ENCODE assay signal across 15 cellular contexts in the genomic region with DNA sequence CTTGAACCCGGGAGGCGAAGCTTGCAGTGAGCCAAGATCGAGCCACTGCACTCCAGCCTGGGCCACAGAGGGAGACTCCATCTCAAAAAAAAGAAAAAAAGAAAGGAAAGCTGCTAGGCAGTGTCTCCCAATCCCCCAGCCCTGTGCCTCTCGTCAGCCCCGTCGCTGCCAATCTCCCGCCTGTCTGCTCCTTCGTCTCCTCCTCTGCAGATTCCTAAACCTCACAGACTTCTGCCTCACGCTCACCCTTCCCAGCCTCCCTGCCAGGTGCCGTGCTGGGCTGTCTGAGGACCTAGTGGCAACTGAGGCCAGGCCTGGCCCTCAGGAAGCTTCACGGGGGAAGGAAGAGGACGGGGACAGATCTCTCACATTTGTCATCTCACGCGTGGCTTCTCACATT. TPM values are rescaled to one million over a fixed set of nuclear protein-coding genes. Genes with fewer than 3 reads are reported as not detected.
DNase-seq lines count a peak whose midpoint lies in the region; ATAC-seq and TF ChIP-seq lines count a peak whose summit lies in the region.
"Had no signal": no experiment of that assay in that cellular context is flagged by ENCODE, and none has a peak within 500 bp of the region (broad histone marks: within the 10 kb centered on the region; RNA-seq: fewer than 3 reads in every experiment).

No MANE protein-coding gene starts in this region.

- H3K27me3 ChIP-seq in H9 (ENCODE audit: insufficient read depth, low read length) = no peaks in the 10 kb centered on the region
- H3K27me3 ChIP-seq: BLaER1 had no signal

- H3K4me1 Mint-ChIP-seq in H9 (peaks cover 0 to 10% of the 10 kb centered on the region in 2 experiments; a peak in 2 of 4 replicates), T-helper 17 cell (no peaks in the 10 kb centered on the region), Calu3 (ENCODE audit: low read depth, unreplicated experiment) (no peaks in the 10 kb centered on the region)
- peaks cover 0 to 6% of the 10 kb centered on the region in 2 donors for H3K4me1 Mint-ChIP-seq in stimulated activated naive B cell treated with anti-CD40 and anti-IgM and Interleukin-4, amounts not matched to agents 10 μg/mL and 1 μg/mL and 100 μg/mL, for 72 hours
- H3K4me1 Mint-ChIP-seq: CD8-positive, alpha-beta memory T cell had no signal

- no peak overlapping the region for H3K18ac ChIP-seq in H9 (ENCODE audit: insufficient read length, low read depth, low read length)

- intact Hi-C loops in Calu3 (cut with micrococcal nuclease; ENCODE audit: unreplicated experiment) = no loop called here

- H3K27ac ChIP-seq in H9 (ENCODE audit: insufficient read length, low read depth, low read length) (no peak overlapping the region), cingulate gyrus (ENCODE audit: low read depth, low read length) (peak overlapping the region; percentile 72)
- H3K27ac ChIP-seq: BLaER1 had no signal

- H3K27me3 Mint-ChIP-seq in H9 (ENCODE audit: low read depth) (no peaks in the 10 kb centered on the region; the same call in 1 of the 2 replicates), T-helper 17 cell (peaks cover 6% of the 10 kb centered on the region), Calu3 (ENCODE audit: unreplicated experiment) (no peaks in the 10 kb centered on the region)
- peaks cover 0 to 6% of the 10 kb centered on the region in 2 donors for H3K27me3 Mint-ChIP-seq in stimulated activated naive B cell treated with anti-CD40 and anti-IgM and Interleukin-4, amounts not matched to agents 10 μg/mL and 1 μg/mL and 100 μg/mL, for 72 hours

- no peak overlapping the region for H3K14ac ChIP-seq in H9 (ENCODE audit: insufficient read depth, low read length)

- H3K36me3 Mint-ChIP-seq in H9 (ENCODE audit: insufficient read depth in 1 of 3, low read depth in 3 of 3) = peaks cover 0 to 27% (median 22%) of the 10 kb centered on the region in 3 experiments; a peak in 5 of 7 replicates
- peaks cover 6% of the 10 kb centered on the region for H3K36me3 Mint-ChIP-seq in T-helper 17 cell (ENCODE audit: low read depth)
- peaks cover 70 to 80% of the 10 kb centered on the region in 2 donors for H3K36me3 Mint-ChIP-seq in stimulated activated naive B cell treated with anti-CD40 and anti-IgM and Interleukin-4, amounts not matched to agents 10 μg/mL and 1 μg/mL and 100 μg/mL, for 72 hours
- H3K36me3 Mint-ChIP-seq in Calu3 (ENCODE audit: insufficient read depth, unreplicated experiment) = peaks cover 43% of the 10 kb centered on the region

- H3K9me3 ChIP-seq in H9 (ENCODE audit: control insufficient read depth, low read depth, low read length) = no peaks in the 10 kb centered on the region
- H3K9me3 ChIP-seq in T-helper 17 cell (ENCODE audit: control insufficient read depth, low read length, poor library complexity, severe bottlenecking) = no peaks in the 10 kb centered on the region
- H3K9me3 ChIP-seq: BLaER1 had no signal

- no peaks in the 10 kb centered on the region for H4K20me1 ChIP-seq in H9 (ENCODE audit: control insufficient read depth, insufficient read depth, insufficient read length)

- H3K4me2 ChIP-seq in H9 (ENCODE audit: insufficient read depth, insufficient read length, low read length) = no peak overlapping the region
- H3K4me2 ChIP-seq: BLaER1, GM23338 had no signal

- H2BK15ac ChIP-seq in H9 (ENCODE audit: low read depth, low read length) = no peak overlapping the region

- peak overlapping the region; percentile 61 to 90 (median 80); a peak in 4 of 7 replicates for H3K27ac Mint-ChIP-seq in H9
- peak overlapping the region; percentile 73 for H3K27ac Mint-ChIP-seq in T-helper 17 cell
- H3K27ac Mint-ChIP-seq in stimulated activated naive B cell treated with anti-CD40 and anti-IgM and Interleukin-4, amounts not matched to agents 10 μg/mL and 1 μg/mL and 100 μg/mL, for 72 hours = peak overlapping the region; percentile 6
- H3K27ac Mint-ChIP-seq in Calu3 (ENCODE audit: unreplicated experiment) = no peak overlapping the region
- H3K27ac Mint-ChIP-seq: CD8-positive, alpha-beta memory T cell; GM23338 had no signal

- no peak overlapping the region for H2BK12ac ChIP-seq in H9 (ENCODE audit: insufficient read length, low read depth, low read length)

- H3K4ac ChIP-seq in H9 (ENCODE audit: low read depth, low read length) = no peak overlapping the region

- TF ChIP-seq CTCF in H9 (conservative IDR thresholded peaks at IDR 0.05) (no peak), Calu3 (IDR thresholded peaks at IDR 0.05; ENCODE audit: unreplicated experiment) (no peak)

- no peak overlapping the region for H4K8ac ChIP-seq in H9 (replicated peaks; ENCODE audit: insufficient read length, low read depth, low read length)

- H2BK120ac ChIP-seq in H9 (ENCODE audit: low read depth, low read length, poor library complexity, severe bottlenecking) = no peak overlapping the region

- CTCF ChIA-PET in Calu3 (lab: Charles Lee) = no interaction called here

- H2AK5ac ChIP-seq in H9 (ENCODE audit: insufficient read length, low read length) = no peak overlapping the region

- WGBS in H9 (ENCODE audit: extremely low coverage, insufficient read length, low lambda C conversion rate) = no CpG with 5 or more reads among the region's 14 CpGs

- H3K4me3 Mint-ChIP-seq in H9 (no peak overlapping the region), T-helper 17 cell (no peak overlapping the region), Calu3 (ENCODE audit: low read depth, unreplicated experiment) (no peak overlapping the region)
- H3K4me3 Mint-ChIP-seq in stimulated activated naive B cell treated with anti-CD40 and anti-IgM and Interleukin-4, amounts not matched to agents 10 μg/mL and 1 μg/mL and 100 μg/mL, for 72 hours = no peak overlapping the region
- H3K4me3 Mint-ChIP-seq: GM23338 had no signal

- no peak overlapping the region for H2BK20ac ChIP-seq in H9 (ENCODE audit: low read depth, low read length, poor library complexity, severe bottlenecking)

- no peaks in the 10 kb centered on the region for H3K9me3 Mint-ChIP-seq in H9
- H3K9me3 Mint-ChIP-seq in stimulated activated naive B cell treated with anti-CD40 and anti-IgM and Interleukin-4, amounts not matched to agents 10 μg/mL and 1 μg/mL and 100 μg/mL, for 72 hours = no peaks in the 10 kb centered on the region
- H3K9me3 Mint-ChIP-seq in Calu3 (ENCODE audit: low read depth, unreplicated experiment) = no peaks in the 10 kb centered on the region
- H3K9me3 Mint-ChIP-seq: CD8-positive, alpha-beta memory T cell; GM23338 had no signal

- H3K4me1 ChIP-seq in H9 (ENCODE audit: insufficient read depth, low read length) = no peaks in the 10 kb centered on the region
- H3K4me1 ChIP-seq: BLaER1 had no signal

- no peak overlapping the region for H3K9ac ChIP-seq in H9 (ENCODE audit: extremely low read depth, insufficient read length, low read length)
- H3K9ac ChIP-seq: BLaER1 had no signal

- H3K23ac ChIP-seq in H9 (ENCODE audit: insufficient read length, low read depth, low read length) = no peak overlapping the region

- no peaks in the 10 kb centered on the region for H3K23me2 ChIP-seq in H9 (ENCODE audit: insufficient read length, low read depth, low read length, poor library complexity, severe bottlenecking)

- no peak overlapping the region for H2AFZ ChIP-seq in H9 (ENCODE audit: low read length)
- H2AFZ ChIP-seq: GM23338 had no signal

- no peak overlapping the region for H4K91ac ChIP-seq in H9 (ENCODE audit: insufficient read length, low read depth, low read length)

- no peaks in the 10 kb centered on the region for H3K79me1 ChIP-seq in H9 (ENCODE audit: insufficient read depth, low read depth, low read length, poor library complexity, severe bottlenecking)

- H3K79me2 ChIP-seq in H9 (ENCODE audit: insufficient read depth, low read length) = no peaks in the 10 kb centered on the region

- ATAC-seq in T-helper 17 cell = no peak
- ATAC-seq in stimulated activated naive B cell treated with anti-CD40 and anti-IgM and Interleukin-4, amounts not matched to agents 10 μg/mL and 1 μg/mL and 100 μg/mL, for 72 hours (replicated peaks) = no peak
- ATAC-seq: GM12878, GM23338 had no signal

- no peak overlapping the region for H4K5ac ChIP-seq in H9 (ENCODE audit: insufficient read length, low read depth, low read length)

- no peak overlapping the region for H2BK5ac ChIP-seq in H9 (ENCODE audit: insufficient read length, low read length)

- no peak overlapping the region for H3T11ph ChIP-seq in H9 (ENCODE audit: low read length)

- no TSS peak for BruUV-seq in Calu3 (replicated peaks; lab: Mats Ljungman, UMichigan)

- H3K56ac ChIP-seq in H9 (ENCODE audit: insufficient read length, low read depth, low read length) = no peak overlapping the region

- no peak for DNase-seq in H9
- DNase-seq in T-helper 17 cell = no peak
- DNase-seq in stimulated activated naive B cell treated with anti-CD40 and anti-IgM and Interleukin-4, amounts not matched to agents 10 μg/mL and 1 μg/mL and 100 μg/mL, for 72 hours = no peak
- DNase-seq in DMS79 treated with DMSO at 0.1 percent for 48 hours (lab: John Stamatoyannopoulos, UW) = no peak
- no peak for DNase-seq in Calu3
- DNase-seq in NCI-H524 treated with DMSO at 0.1 percent for 48 hours (lab: John Stamatoyannopoulos, UW) = no peak
- DNase-seq: AML-193; CD8-positive, alpha-beta memory T cell; DMS 273 treated with DMSO at 0.1 percent for 48 hours; H7 had no signal

RNA-seq across cellular contexts. Expression of a gene that starts 21.5 kb away (rescaled TPM):
- 12.0 and 13.1 TPM in 2 replicates for total RNA-seq in H9 (2021)
- not detected for total RNA-seq in T-helper 17 cell
- 1.0 and 1.5 TPM in 2 replicates for total RNA-seq in Calu3 (2022)

RNA-seq across cellular contexts. Expression of a gene that starts 53.7 kb away (rescaled TPM):
- total RNA-seq in H9 (2021) (18.3 and 19.6 TPM in 2 replicates), T-helper 17 cell (1 to 10 TPM in 1 of 2 donors, under 1 TPM in 1; 0.90 to 6.7 TPM), Calu3 (2022) (0.88 and 2.4 TPM in 2 replicates)
- total RNA-seq: A673, GM12878 had no signal
